1 cellular context compared by ENCODE assay signal in the genomic region with DNA sequence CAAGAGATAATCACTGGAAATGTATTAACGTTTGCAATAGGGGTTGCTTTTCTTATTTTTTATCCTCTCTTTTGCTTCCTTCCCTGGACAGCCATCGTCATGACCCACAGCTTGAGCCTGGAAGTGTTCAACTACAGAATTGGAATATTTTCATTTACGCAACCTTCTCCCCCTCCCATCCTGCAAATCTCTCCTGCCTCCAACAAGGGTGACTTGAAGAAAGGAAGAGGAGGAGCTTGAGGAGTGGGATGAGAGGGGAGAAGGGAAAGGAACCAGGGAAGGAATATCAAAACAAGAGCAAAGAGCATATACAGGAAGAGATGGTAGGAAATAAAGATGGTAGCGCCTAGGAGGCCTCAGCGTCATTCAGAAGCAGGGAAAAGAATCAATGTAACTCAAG.
A peak's percentile ranks its signal among the peaks of the same experiment; 100 is the strongest.
TF ChIP-seq lines count a peak whose summit lies in the region.

No MANE protein-coding gene starts in this region.

TF ChIP-seq in HepG2, 621 proteins besides CTCF, POLR2A, EP300 and RAD21:
- TF ChIP-seq CEBPG (CRISPR knock-in tag; IDR thresholded peaks at IDR 0.05) (peak; percentile 7; the same call in 1 of the 2 replicates), NR2F1 (CRISPR knock-in tag; IDR thresholded peaks at IDR 0.05) (no peak), MEIS1 (CRISPR knock-in tag; IDR thresholded peaks at IDR 0.05; ENCODE audit: borderline replicate concordance) (no peak)
TF ChIP-seq in HepG2: peak in this region for 1.
